In the genomic region with DNA sequence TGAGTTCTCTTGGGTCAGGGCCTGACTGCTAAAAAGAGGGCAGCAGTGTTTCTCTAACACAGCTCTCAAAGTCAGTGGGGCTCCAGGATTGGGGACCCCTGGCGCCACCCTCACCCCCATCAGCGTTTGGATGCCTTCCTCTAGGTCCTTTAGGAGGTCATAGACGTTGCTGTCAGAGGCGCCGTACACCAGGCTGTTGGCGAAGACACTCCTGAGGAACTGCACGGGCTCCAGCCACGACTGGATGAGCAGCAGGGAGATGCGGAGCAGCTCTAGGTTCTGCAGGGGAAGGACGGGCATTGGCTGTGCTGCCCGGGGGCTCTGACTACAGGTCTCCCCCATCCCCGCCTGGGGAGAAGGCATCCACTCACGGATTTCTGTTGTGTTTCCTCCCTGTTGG, we compare ENCODE assay signal across 20 cellular contexts.
"Had no signal": no experiment of that assay in that cellular context is flagged by ENCODE, and none has a peak within 500 bp of the region (broad histone marks: within the 10 kb centered on the region; RNA-seq: fewer than 3 reads in every experiment).

No MANE protein-coding gene starts in this region.

- H3K9me3 ChIP-seq: ascending aorta, mucosa of descending colon, thoracic aorta, vagina had no signal

- DNase-seq: activated CD4-positive, alpha-beta memory T cell treated with anti-CD3 and anti-CD28 coated beads for 36 hours; activated CD4-positive, alpha-beta T cell treated with anti-CD3 and anti-CD28 coated beads for 48 hours; activated gamma-delta T cell treated with Interleukin-2 at 50 U/mL for 16 hours; activated T-cell treated with anti-CD3 and anti-CD28 coated beads for 4 hours; brain microvascular endothelial cell; caudate nucleus; effector CD8-positive, alpha-beta T cell; foreskin keratinocyte; mesenchymal stem cell; retina; stimulated activated CD4-positive, alpha-beta T cell treated with anti-CD3 and anti-CD28 coated beads, Interleukin-2, amount 100 ng/mL, for 48 hours; stimulated activated CD8-positive, alpha-beta memory T cell treated with anti-CD3 and anti-CD28 coated beads, Interleukin-4, amount 100 ng/mL, for 48 hours; stimulated activated naive CD4-positive, alpha-beta T cell treated with Interleukin-2 at 50 U/mL for 16 hours had no signal

- H3K4me3 ChIP-seq: ascending aorta, mucosa of descending colon, thoracic aorta, vagina had no signal

- H3K27me3 ChIP-seq: ascending aorta, vagina had no signal

- H3K9me3 Mint-ChIP-seq: activated CD4-positive, alpha-beta memory T cell treated with anti-CD3 and anti-CD28 coated beads for 36 hours; activated naive CD4-positive, alpha-beta T cell treated with anti-CD3 and anti-CD28 coated beads, Interleukin-2, amount 50 U/mL, for 24 hours; type B pancreatic cell had no signal

- H3K4me1 ChIP-seq: ascending aorta, foreskin keratinocyte, vagina had no signal

- H3K36me3 ChIP-seq: ascending aorta, brain microvascular endothelial cell, thoracic aorta, vagina had no signal

- H3K27ac Mint-ChIP-seq: activated CD4-positive, alpha-beta memory T cell treated with anti-CD3 and anti-CD28 coated beads for 36 hours; activated naive CD4-positive, alpha-beta T cell treated with anti-CD3 and anti-CD28 coated beads, Interleukin-2, amount 50 U/mL, for 24 hours; progenitor cell of endocrine pancreas; type B pancreatic cell had no signal

- ATAC-seq: foreskin keratinocyte, mucosa of descending colon had no signal

- H3K36me3 Mint-ChIP-seq: activated CD4-positive, alpha-beta memory T cell treated with anti-CD3 and anti-CD28 coated beads for 36 hours; activated naive CD4-positive, alpha-beta T cell treated with anti-CD3 and anti-CD28 coated beads, Interleukin-2, amount 50 U/mL, for 24 hours; type B pancreatic cell had no signal

- H3K4me3 Mint-ChIP-seq: activated CD4-positive, alpha-beta memory T cell treated with anti-CD3 and anti-CD28 coated beads for 36 hours; activated naive CD4-positive, alpha-beta T cell treated with anti-CD3 and anti-CD28 coated beads, Interleukin-2, amount 50 U/mL, for 24 hours; type B pancreatic cell had no signal

- H3K27me3 Mint-ChIP-seq: activated CD4-positive, alpha-beta memory T cell treated with anti-CD3 and anti-CD28 coated beads for 36 hours; activated naive CD4-positive, alpha-beta T cell treated with anti-CD3 and anti-CD28 coated beads, Interleukin-2, amount 50 U/mL, for 24 hours had no signal

- H3K27ac ChIP-seq: ascending aorta, brain microvascular endothelial cell, foreskin keratinocyte, thoracic aorta, vagina had no signal
